In genomic region chr18:58389745-58390144, GRCh38 we compare ENCODE assay signal across 26 cellular contexts.
"Had no signal": no experiment of that assay in that cellular context is flagged by ENCODE, and none has a peak within 500 bp of the region (broad histone marks: within the 10 kb centered on the region; RNA-seq: fewer than 3 reads in every experiment).

No MANE protein-coding gene starts in this region.

- H3K27me3 Mint-ChIP-seq: naive thymus-derived CD8-positive, alpha-beta T cell; stimulated activated naive CD8-positive, alpha-beta T cell treated with anti-CD3 and anti-CD28 coated beads, Interleukin-15, Interleukin-2, amounts not matched to agents 100 ng/mL and 50 ng/mL, for 24 hours; type B pancreatic cell had no signal

- H3K27ac Mint-ChIP-seq: immature natural killer cell; naive thymus-derived CD8-positive, alpha-beta T cell; neural progenitor cell; stimulated activated effector memory CD8-positive, alpha-beta T cell treated with anti-CD3 and anti-CD28 coated beads, Interleukin-12 subunit alpha, Interleukin-12 subunit beta, amount 100 ng/mL, for 72 hours; stimulated activated naive CD8-positive, alpha-beta T cell treated with anti-CD3 and anti-CD28 coated beads, Interleukin-15, Interleukin-2, amounts not matched to agents 100 ng/mL and 50 ng/mL, for 24 hours; type B pancreatic cell had no signal

- H3K4me1 ChIP-seq: left lung, lower lobe of right lung, parathyroid adenoma, right atrium auricular region, right lobe of liver had no signal

- H3K36me3 ChIP-seq: neural progenitor cell, neutrophil, vagina had no signal

- H3K9me3 ChIP-seq: left lung, lower lobe of right lung, neutrophil, right atrium auricular region, right lobe of liver, spleen, tibial nerve, vagina had no signal

- ATAC-seq: left colon; left lung; lower lobe of right lung; naive thymus-derived CD8-positive, alpha-beta T cell; right lobe of liver; stimulated activated effector memory CD8-positive, alpha-beta T cell treated with anti-CD3 and anti-CD28 coated beads, Interleukin-12 subunit alpha, Interleukin-12 subunit beta, amount 100 ng/mL, for 72 hours had no signal

- H3K9me3 Mint-ChIP-seq: immature natural killer cell; naive thymus-derived CD8-positive, alpha-beta T cell; nephron progenitor cell; neural progenitor cell; stimulated activated effector memory CD8-positive, alpha-beta T cell treated with anti-CD3 and anti-CD28 coated beads, Interleukin-12 subunit alpha, Interleukin-12 subunit beta, amount 100 ng/mL, for 72 hours; stimulated activated naive CD8-positive, alpha-beta T cell treated with anti-CD3 and anti-CD28 coated beads, Interleukin-15, Interleukin-2, amounts not matched to agents 100 ng/mL and 50 ng/mL, for 24 hours; type B pancreatic cell had no signal

- H3K4me3 Mint-ChIP-seq: immature natural killer cell; naive thymus-derived CD8-positive, alpha-beta T cell; nephron progenitor cell; neural progenitor cell; stimulated activated effector memory CD8-positive, alpha-beta T cell treated with anti-CD3 and anti-CD28 coated beads, Interleukin-12 subunit alpha, Interleukin-12 subunit beta, amount 100 ng/mL, for 72 hours; stimulated activated naive CD8-positive, alpha-beta T cell treated with anti-CD3 and anti-CD28 coated beads, Interleukin-15, Interleukin-2, amounts not matched to agents 100 ng/mL and 50 ng/mL, for 24 hours; type B pancreatic cell had no signal

- H3K4me1 Mint-ChIP-seq: immature natural killer cell had no signal

- H3K36me3 Mint-ChIP-seq: immature natural killer cell; stimulated activated effector memory CD8-positive, alpha-beta T cell treated with anti-CD3 and anti-CD28 coated beads, Interleukin-12 subunit alpha, Interleukin-12 subunit beta, amount 100 ng/mL, for 72 hours had no signal

- H3K27ac ChIP-seq: left lung, lower lobe of right lung, neural progenitor cell, neutrophil, parathyroid adenoma, right atrium auricular region, right lobe of liver, spleen, tibial nerve, vagina had no signal

- DNase-seq: hypothalamus; immature natural killer cell; kidney; left colon; left lung; lower lobe of right lung; mammary epithelial cell; mesenchymal stem cell; naive thymus-derived CD8-positive, alpha-beta T cell; occipital lobe; small intestine; spleen; stimulated activated CD4-positive, alpha-beta T cell treated with anti-CD3 and anti-CD28 coated beads, Interleukin-4, amount 100 ng/mL, for 24 hours; stimulated activated naive CD4-positive, alpha-beta T cell; substantia nigra had no signal

- H3K4me3 ChIP-seq: left lung, lower lobe of right lung, neural progenitor cell, right atrium auricular region, right lobe of liver, spleen, tibial nerve, vagina had no signal

- H3K27me3 ChIP-seq: left lung, neural progenitor cell, neutrophil, right atrium auricular region, right lobe of liver, spleen, tibial nerve, vagina had no signal
